ENCODE assay signal across 8 cellular contexts in the genomic region with DNA sequence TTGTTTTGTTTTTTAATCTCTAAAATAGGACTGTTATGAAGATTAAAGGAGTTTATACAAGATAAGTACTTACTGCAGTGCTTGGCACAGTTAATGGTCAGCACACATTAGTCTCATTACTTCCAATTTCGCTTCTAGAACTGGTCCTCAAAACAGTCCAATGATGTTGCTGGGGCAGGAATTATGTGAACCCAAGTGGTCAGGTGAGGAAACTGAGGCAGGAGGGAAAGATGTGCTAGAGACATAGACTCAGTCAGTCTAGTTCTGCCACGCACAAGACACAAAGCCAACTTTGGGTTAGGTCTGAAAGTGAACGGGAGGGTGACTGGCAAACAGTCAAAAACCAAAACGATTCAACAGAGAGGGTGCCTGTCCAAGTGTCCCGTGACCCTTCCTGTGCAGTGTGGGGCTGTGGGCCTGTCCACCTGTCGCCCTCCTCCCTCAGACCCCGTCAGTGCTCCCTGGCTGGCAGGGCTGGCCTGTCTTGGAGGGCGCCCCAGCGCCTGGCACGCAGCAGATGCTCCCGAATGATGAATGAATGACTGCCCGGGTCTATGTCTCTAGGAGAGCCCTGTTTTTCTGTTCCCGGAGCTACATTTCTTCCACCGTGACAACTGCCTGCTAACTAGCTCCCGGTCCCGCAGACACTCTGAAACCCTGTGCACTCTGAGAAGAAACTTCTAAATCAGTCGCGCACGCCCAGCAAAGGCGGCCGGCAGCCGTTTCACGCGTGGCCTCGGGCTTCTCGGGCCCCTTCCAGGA. TPM values are rescaled to one million over a fixed set of nuclear protein-coding genes. Genes with fewer than 3 reads are reported as not detected.
DNase-seq lines count a peak whose midpoint lies in the region; ATAC-seq and TF ChIP-seq lines count a peak whose summit lies in the region.

No MANE protein-coding gene starts in this region.

- ATAC-seq in activated CD8-positive, alpha-beta memory T cell treated with anti-CD3 and anti-CD28 coated beads, Interleukin-2, amount 10 ng/mL, durations not matched to agents 7 days and 5 days = no peak
- ATAC-seq in GM21737 (IDR thresholded peaks at IDR 0.05; ENCODE audit: unreplicated experiment) = no peak

- CTCF ChIA-PET in activated CD8-positive, alpha-beta memory T cell treated with anti-CD3 and anti-CD28 coated beads, Interleukin-2, amount 10 ng/mL, durations not matched to agents 7 days and 5 days (lab: Charles Lee) = interaction anchor here (0.6 to 1.8 kb wide), 6 partner anchors 37 to 428 kb away, joined by 3 to 8 read pairs (median 4); no protein-coding TSS in a partner anchor

- H3K27ac ChIP-seq in angular gyrus (ENCODE audit: low read depth, low read length) (peak overlapping the region; percentile 42), layer of hippocampus (ENCODE audit: low read depth, low read length) (peak overlapping the region; percentile 16), tibial artery (peak overlapping the region; percentile 71 to 82)

- peak overlapping the region; percentile 95 for H3K4me3 Mint-ChIP-seq in activated CD8-positive, alpha-beta memory T cell treated with anti-CD3 and anti-CD28 coated beads, Interleukin-2, amount 10 ng/mL, durations not matched to agents 7 days and 5 days

- H3K27ac Mint-ChIP-seq in activated CD8-positive, alpha-beta memory T cell treated with anti-CD3 and anti-CD28 coated beads, Interleukin-2, amount 10 ng/mL, durations not matched to agents 7 days and 5 days = peak overlapping the region; percentile 91

- no peak for TF ChIP-seq CTCF in tibial artery (IDR thresholded peaks at IDR 0.05)

- no peaks in the 10 kb centered on the region for H3K9me3 ChIP-seq in tibial artery

- intact Hi-C loops in tibial artery (cut with DNase I; ENCODE audit: low total_unique reads) = no loop called here

- H3K36me3 Mint-ChIP-seq in activated CD8-positive, alpha-beta memory T cell treated with anti-CD3 and anti-CD28 coated beads, Interleukin-2, amount 10 ng/mL, durations not matched to agents 7 days and 5 days = peaks cover 27% of the 10 kb centered on the region

- no peaks in the 10 kb centered on the region for H3K9me3 Mint-ChIP-seq in activated CD8-positive, alpha-beta memory T cell treated with anti-CD3 and anti-CD28 coated beads, Interleukin-2, amount 10 ng/mL, durations not matched to agents 7 days and 5 days (ENCODE audit: low read depth)

- no peaks in the 10 kb centered on the region for H3K36me3 ChIP-seq in tibial artery

- H3K4me1 Mint-ChIP-seq in activated CD8-positive, alpha-beta memory T cell treated with anti-CD3 and anti-CD28 coated beads, Interleukin-2, amount 10 ng/mL, durations not matched to agents 7 days and 5 days = peaks cover 46% of the 10 kb centered on the region

- H3K27me3 Mint-ChIP-seq in activated CD8-positive, alpha-beta memory T cell treated with anti-CD3 and anti-CD28 coated beads, Interleukin-2, amount 10 ng/mL, durations not matched to agents 7 days and 5 days = no peaks in the 10 kb centered on the region

- H3K27me3 ChIP-seq in layer of hippocampus (ENCODE audit: control insufficient read depth, insufficient read depth, low read length) (no peaks in the 10 kb centered on the region), tibial artery (no peaks in the 10 kb centered on the region)

- peak overlapping the region; percentile 77 to 79 for H3K4me3 ChIP-seq in tibial artery

- peaks cover 0 to 31% (median 21%) of the 10 kb centered on the region in 4 donors for H3K4me1 ChIP-seq in tibial artery

- DNase-seq in activated CD8-positive, alpha-beta memory T cell treated with anti-CD3 and anti-CD28 coated beads, Interleukin-2, amount 10 ng/mL, durations not matched to agents 7 days and 5 days = no peak
- DNase-seq in activated CD8-positive, alpha-beta memory T cell treated with anti-CD3 and anti-CD28 coated beads for 24 hours = no peak
- DNase-seq in tibial artery (no peak), NCI-H524 treated with DMSO at 0.1 percent for 48 hours (lab: John Stamatoyannopoulos, UW) (no peak), amniotic stem cell (lab: John Stamatoyannopoulos, UW) (no peak)

RNA-seq across cellular contexts. Expression of gene LRP8, which starts 2.4 kb away (rescaled TPM):
- 10 to 100 TPM; 65.1 to 82.5 TPM for total RNA-seq in activated CD8-positive, alpha-beta memory T cell treated with anti-CD3 and anti-CD28 coated beads, Interleukin-2, amount 10 ng/mL, durations not matched to agents 7 days and 5 days

Comparison
In these comparisons a context has a peak if more than half of its experiments do, and no peak if none do; other contexts are left out.
1. H3K27ac ChIP-seq: peak in every context shown above with its lines; median percentile 76 in tibial artery; 42 in angular gyrus; 16 in layer of hippocampus.